Comparison of ENCODE assay signal across 12 cellular contexts in genomic region chr1:221793439-221794078, GRCh38. TPM values are rescaled to one million over a fixed set of nuclear protein-coding genes. Genes with fewer than 3 reads are reported as not detected.
DNase-seq lines count a peak whose midpoint lies in the region; ATAC-seq and TF ChIP-seq lines count a peak whose summit lies in the region.
"Had no signal": no experiment of that assay in that cellular context is flagged by ENCODE, and none has a peak within 500 bp of the region (broad histone marks: within the 10 kb centered on the region; RNA-seq: fewer than 3 reads in every experiment).

No MANE protein-coding gene starts in this region.

- H3K9me3 ChIP-seq in MM.1S (replicated peaks; ENCODE audit: insufficient read depth, low read length): no peaks in the 10 kb centered on the region
- H3K9me3 ChIP-seq: tibial artery had no signal

- ATAC-seq in activated CD4-positive, alpha-beta T cell treated with anti-CD3 and anti-CD28 coated beads for 36 hours: peak; percentile 22
- peak; percentile 79 for ATAC-seq in HG02610 (IDR thresholded peaks at IDR 0.05; ENCODE audit: unreplicated experiment)
- ATAC-seq: HepG2 had no signal

- peaks cover 25% of the 10 kb centered on the region for H3K4me1 ChIP-seq in MM.1S (ENCODE audit: low read length)
- H3K4me1 ChIP-seq: tibial artery had no signal

- peaks cover 34% of the 10 kb centered on the region for H3K4me1 Mint-ChIP-seq in activated CD4-positive, alpha-beta T cell treated with anti-CD3 and anti-CD28 coated beads for 36 hours

- no peaks in the 10 kb centered on the region for H3K9me3 Mint-ChIP-seq in activated CD4-positive, alpha-beta T cell treated with anti-CD3 and anti-CD28 coated beads for 36 hours (ENCODE audit: low read depth)

- H3F3A ChIP-seq in MM.1S (ENCODE audit: insufficient read depth, low read length): peaks cover 9% of the 10 kb centered on the region; the same call in 1 of the 2 replicates

- no peak for TF ChIP-seq CTCF in MM.1S (IDR thresholded peaks at IDR 0.05; ENCODE audit: low read length)

- POLR2A ChIA-PET in activated CD4-positive, alpha-beta T cell treated with anti-CD3 and anti-CD28 coated beads for 36 hours (lab: Charles Lee): interaction anchor here (0.7 kb wide), 1 partner anchor 17 kb away, joined by 3 read pairs; no protein-coding TSS in a partner anchor

- H3K9ac ChIP-seq in MM.1S (ENCODE audit: low read length): peak overlapping the region; percentile 39; the same call in 1 of the 2 replicates

- CTCF ChIA-PET in activated CD4-positive, alpha-beta T cell treated with anti-CD3 and anti-CD28 coated beads for 36 hours (lab: Charles Lee): no interaction called here

- no peaks in the 10 kb centered on the region for H3K9me2 ChIP-seq in MM.1S (replicated peaks; ENCODE audit: insufficient read depth, low read length)

- H3K27ac Mint-ChIP-seq in activated CD4-positive, alpha-beta T cell treated with anti-CD3 and anti-CD28 coated beads for 36 hours: peak overlapping the region; percentile 89
- H3K27ac Mint-ChIP-seq: progenitor cell of endocrine pancreas had no signal

- peak overlapping the region; percentile 66 for H3K4me2 ChIP-seq in MM.1S (ENCODE audit: low read depth, low read length)

- H2AFZ ChIP-seq in MM.1S (ENCODE audit: low read length): peak overlapping the region; percentile 43

- no peaks in the 10 kb centered on the region for H3K27me3 Mint-ChIP-seq in activated CD4-positive, alpha-beta T cell treated with anti-CD3 and anti-CD28 coated beads for 36 hours

- no peaks in the 10 kb centered on the region for H4K20me1 ChIP-seq in MM.1S (ENCODE audit: insufficient read depth, low read length)

- intact Hi-C loops in activated CD4-positive, alpha-beta T cell treated with anti-CD3 and anti-CD28 coated beads for 36 hours (cut with DNase I, micrococcal nuclease): loop anchor here (1.0 to 2.0 kb wide), 8 partner anchors 15 to 353 kb away; partner anchors contain the start of gene DUSP10 (in 2 of the 2)
- intact Hi-C loops in head of caudate nucleus (cut with DNase I): loop anchor here (5.0 kb wide), 1 partner anchor 49 kb away; no protein-coding TSS in a partner anchor

- no peaks in the 10 kb centered on the region for H3K36me3 ChIP-seq in MM.1S (replicated peaks; ENCODE audit: insufficient read depth, low read length)
- H3K36me3 ChIP-seq: tibial artery had no signal

- H3K36me3 Mint-ChIP-seq in activated CD4-positive, alpha-beta T cell treated with anti-CD3 and anti-CD28 coated beads for 36 hours (ENCODE audit: low read depth): no peaks in the 10 kb centered on the region

- H3K79me2 ChIP-seq in MM.1S (ENCODE audit: low read length): no peaks in the 10 kb centered on the region

- peak overlapping the region; percentile 78 for H3K27ac ChIP-seq in MM.1S (ENCODE audit: low read length)
- H3K27ac ChIP-seq: tibial artery had no signal

- H3K4me3 ChIP-seq in MM.1S (ENCODE audit: low read length): peak overlapping the region; percentile 8; the same call in 1 of the 2 replicates
- H3K4me3 ChIP-seq: tibial artery had no signal

- H3K27me3 ChIP-seq in MM.1S (replicated peaks; ENCODE audit: insufficient read depth, low read length): no peaks in the 10 kb centered on the region
- H3K27me3 ChIP-seq: tibial artery had no signal

- no peak overlapping the region for H3K4me3 Mint-ChIP-seq in activated CD4-positive, alpha-beta T cell treated with anti-CD3 and anti-CD28 coated beads for 36 hours

- DNase-seq in activated CD4-positive, alpha-beta T cell treated with anti-CD3 and anti-CD28 coated beads for 36 hours: no peak
- DNase-seq in activated CD4-positive, alpha-beta T cell treated with anti-CD3 and anti-CD28 coated beads, Interleukin-2, amount 50 U/mL, for 4 hours: no peak
- DNase-seq in MM.1S: peak; percentile 57
- DNase-seq in renal cortical epithelial cell (ENCODE audit: low read depth): peak; percentile 40
- DNase-seq in head of caudate nucleus: no peak
- no peak for DNase-seq in NCI-H446 (lab: John Stamatoyannopoulos, UW)
- no peak for DNase-seq in NCI-H2171 treated with DMSO at 0.1 percent for 48 hours (lab: John Stamatoyannopoulos, UW)
- DNase-seq: activated CD4-positive, alpha-beta T cell treated with anti-CD3 and anti-CD28 coated beads, Interleukin-2, amount 50 U/mL, for 48 hours; tibial artery had no signal

RNA-seq across cellular contexts. Expression of gene DUSP10, which starts 51.7 kb away (rescaled TPM):
- 1 to 10 TPM; 7.3 to 9.2 TPM for total RNA-seq in activated CD4-positive, alpha-beta T cell treated with anti-CD3 and anti-CD28 coated beads for 36 hours
- total RNA-seq in renal cortical epithelial cell: 14.1 and 108 TPM in 2 replicates

Comparison
In these comparisons a context has a peak if more than half of its experiments do, and no peak if none do; other contexts are left out.
1. DNase-seq: peak in MM.1S (single experiment) and renal cortical epithelial cell (single experiment); none in activated CD4-positive, alpha-beta T cell treated with anti-CD3 and anti-CD28 coated beads for 36 hours (single experiment), activated CD4-positive, alpha-beta T cell treated with anti-CD3 and anti-CD28 coated beads, Interleukin-2, amount 50 U/mL, for 4 hours (0 of 2), head of caudate nucleus (0 of 42), NCI-H446 (0 of 2) and NCI-H2171 treated with DMSO at 0.1 percent for 48 hours (single experiment).